ENCODE assay signal across 16 cellular contexts in the genomic region with DNA sequence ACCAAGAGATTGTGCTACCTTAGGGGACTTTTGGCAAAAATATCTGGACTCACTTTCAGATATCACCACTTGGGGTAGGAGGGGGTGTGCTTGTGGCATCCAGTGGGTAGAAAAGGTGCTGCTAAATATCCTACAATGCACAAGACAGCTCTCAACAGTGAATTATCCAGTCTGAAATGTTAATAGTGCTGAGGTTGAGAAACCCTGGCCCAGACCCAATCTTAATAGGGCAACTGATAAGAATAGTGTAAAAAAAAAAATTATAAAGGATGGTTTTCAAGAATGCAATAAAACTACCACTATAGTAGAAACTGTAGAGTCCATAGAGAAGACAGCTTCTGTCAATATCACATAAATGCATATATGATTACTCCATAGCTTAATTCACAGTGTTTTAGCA.
A peak's percentile ranks its signal among the peaks of the same experiment; 100 is the strongest.
DNase-seq lines count a peak whose midpoint lies in the region; ATAC-seq and TF ChIP-seq lines count a peak whose summit lies in the region.
"Had no signal": no experiment of that assay in that cellular context is flagged by ENCODE, and none has a peak within 500 bp of the region (broad histone marks: within the 10 kb centered on the region; RNA-seq: fewer than 3 reads in every experiment).

No MANE protein-coding gene starts in this region.

- H3K9me3 Mint-ChIP-seq in chondrocyte (ENCODE audit: low read depth) = no peaks in the 10 kb centered on the region
- H3K9me3 Mint-ChIP-seq: CD4-positive, alpha-beta T cell; CD8-positive, alpha-beta T cell had no signal

- H3K27me3 Mint-ChIP-seq in chondrocyte (ENCODE audit: low read depth) = no peaks in the 10 kb centered on the region
- H3K27me3 Mint-ChIP-seq: CD4-positive, alpha-beta T cell had no signal

- peaks cover 22% of the 10 kb centered on the region for H3K4me1 Mint-ChIP-seq in chondrocyte (ENCODE audit: low read depth)
- H3K4me1 Mint-ChIP-seq: CD14-positive monocyte had no signal

- DNase-seq in chondrocyte (ENCODE audit: low spot score) (no peak), omental fat pad (ENCODE audit: low spot score) (no peak), NOMO-1 (lab: John Stamatoyannopoulos, UW; ENCODE audit: unreplicated experiment in 2 of 2) (no peak), CD1c-positive myeloid dendritic cell (ENCODE audit: extremely low spot score) (no peak)
- DNase-seq in activated CD4-positive, alpha-beta T cell treated with anti-CD3 and anti-CD28 coated beads for 1 hour = no peak
- DNase-seq: 8988T; ACHN; BE2C; C1 segment of cervical spinal cord; Caco-2; Calu3; CD4-positive, alpha-beta T cell; CD8-positive, alpha-beta T cell; DMS79 treated with DMSO at 0.1 percent for 48 hours; GF-D8 had no signal

- peak; percentile 57 for ATAC-seq in omental fat pad (ENCODE audit: low FRiP score)
- ATAC-seq: CD8-positive, alpha-beta T cell had no signal

- peak overlapping the region; percentile 22 for H3K27ac Mint-ChIP-seq in chondrocyte (ENCODE audit: unreplicated experiment)
- H3K27ac Mint-ChIP-seq: CD14-positive monocyte; CD4-positive, alpha-beta T cell; CD8-positive, alpha-beta T cell had no signal

- TF ChIP-seq CTCF in chondrocyte (IDR thresholded peaks at IDR 0.05) = no peak
- TF ChIP-seq CTCF in omental fat pad (IDR thresholded peaks at IDR 0.05) = no peak

- no peaks in the 10 kb centered on the region for H3K36me3 Mint-ChIP-seq in chondrocyte (ENCODE audit: low read depth)
- H3K36me3 Mint-ChIP-seq: CD8-positive, alpha-beta T cell had no signal

- no peak overlapping the region for H3K4me3 Mint-ChIP-seq in chondrocyte (ENCODE audit: unreplicated experiment)
- H3K4me3 Mint-ChIP-seq: CD14-positive monocyte; CD4-positive, alpha-beta T cell; CD8-positive, alpha-beta T cell had no signal
